ENCODE assay signal across 18 cellular contexts in the genomic region with DNA sequence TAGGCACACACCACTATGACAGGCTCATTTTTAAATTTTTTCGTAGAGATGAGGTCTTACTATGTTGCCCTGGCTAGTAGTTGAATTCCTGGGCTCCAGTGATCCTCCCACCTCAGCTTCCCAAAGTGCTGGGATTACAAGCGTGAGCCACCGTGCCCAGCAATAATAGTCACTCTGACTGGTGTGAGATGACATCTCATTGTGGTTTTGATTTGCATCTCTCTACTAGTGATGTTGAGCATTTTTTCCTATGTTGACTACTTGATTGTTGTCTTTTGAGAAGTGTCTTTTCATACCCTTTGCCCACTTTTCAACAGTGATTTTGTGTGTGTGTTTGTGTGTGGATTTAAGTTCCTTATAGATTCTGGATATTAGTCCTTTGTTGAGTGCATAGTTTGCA. TPM values are rescaled to one million over a fixed set of nuclear protein-coding genes. Genes with fewer than 3 reads are reported as not detected.
DNase-seq lines count a peak whose midpoint lies in the region; ATAC-seq and TF ChIP-seq lines count a peak whose summit lies in the region.
"Had no signal": no experiment of that assay in that cellular context is flagged by ENCODE, and none has a peak within 500 bp of the region (broad histone marks: within the 10 kb centered on the region; RNA-seq: fewer than 3 reads in every experiment).

No MANE protein-coding gene starts in this region.

- CTCF ChIA-PET in activated naive CD4-positive, alpha-beta T cell treated with anti-CD3 and anti-CD28 coated beads, Interleukin-2, amount 10 ng/mL, durations not matched to agents 7 days and 5 days (lab: Charles Lee), result no interaction called here
- CTCF ChIA-PET in T-cell (lab: Charles Lee), result no interaction called here

- peak overlapping the region; percentile 98 for H3K27ac ChIP-seq in epithelial cell of prostate
- H3K27ac ChIP-seq in heart left ventricle, result no peak overlapping the region
- H3K27ac ChIP-seq: coronary artery, hepatocyte, PC-9, testis had no signal

- no peak for TF ChIP-seq CTCF in heart left ventricle (IDR thresholded peaks at IDR 0.05)

- H3K4me1 Mint-ChIP-seq in activated naive CD4-positive, alpha-beta T cell treated with anti-CD3 and anti-CD28 coated beads, Interleukin-2, amount 10 ng/mL, durations not matched to agents 7 days and 5 days, result peaks cover 32% of the 10 kb centered on the region
- H3K4me1 Mint-ChIP-seq in T-cell, result peaks cover 52 to 64% (median 61%) of the 10 kb centered on the region in 3 donors
- peaks cover 46% of the 10 kb centered on the region for H3K4me1 Mint-ChIP-seq in stimulated activated memory B cell treated with anti-CD40 and anti-IgM and Interleukin-4, amounts not matched to agents 10 μg/mL and 1 μg/mL and 100 μg/mL, for 72 hours

- H3K4me1 ChIP-seq in heart left ventricle, result peaks cover 0 to 84% (median 43%) of the 10 kb centered on the region in 12 donors

- TF ChIP-seq POLR2A in heart left ventricle (IDR thresholded peaks at IDR 0.05), result no peak

- H3K4me3 Mint-ChIP-seq in activated naive CD4-positive, alpha-beta T cell treated with anti-CD3 and anti-CD28 coated beads, Interleukin-2, amount 10 ng/mL, durations not matched to agents 7 days and 5 days, result no peak overlapping the region
- H3K4me3 Mint-ChIP-seq in T-cell, result no peak overlapping the region
- H3K4me3 Mint-ChIP-seq in stimulated activated memory B cell treated with anti-CD40 and anti-IgM and Interleukin-4, amounts not matched to agents 10 μg/mL and 1 μg/mL and 100 μg/mL, for 72 hours, result no peak overlapping the region
- H3K4me3 Mint-ChIP-seq: activated B cell treated with CpG ODN at 0.5 μM for 24 hours had no signal

- peaks cover 48% of the 10 kb centered on the region for H3K36me3 Mint-ChIP-seq in activated naive CD4-positive, alpha-beta T cell treated with anti-CD3 and anti-CD28 coated beads, Interleukin-2, amount 10 ng/mL, durations not matched to agents 7 days and 5 days
- H3K36me3 Mint-ChIP-seq in T-cell, result peaks cover 41% of the 10 kb centered on the region
- H3K36me3 Mint-ChIP-seq in stimulated activated memory B cell treated with anti-CD40 and anti-IgM and Interleukin-4, amounts not matched to agents 10 μg/mL and 1 μg/mL and 100 μg/mL, for 72 hours, result peaks cover 53% of the 10 kb centered on the region

- H3K4me3 ChIP-seq in heart left ventricle, result no peak overlapping the region
- H3K4me3 ChIP-seq: ascending aorta, coronary artery, esophagus muscularis mucosa, hepatocyte, PC-9, testis had no signal

- WGBS in heart left ventricle, 4 donors, result 41 to 61% (median 53%) methylated on average over 3 of the region's 3 CpGs

- DNase-seq in activated naive CD4-positive, alpha-beta T cell treated with anti-CD3 and anti-CD28 coated beads, Interleukin-2, amount 10 ng/mL, durations not matched to agents 7 days and 5 days, result no peak
- no peak for DNase-seq in activated naive CD4-positive, alpha-beta T cell treated with anti-CD3 and anti-CD28 coated beads, Interleukin-2, amount 50 U/mL, for 16 hours
- DNase-seq in T-cell (no peak), epithelial cell of prostate (ENCODE audit: low read depth, low spot score) (no peak), heart left ventricle (no peak), UCSD-AML1 (lab: John Stamatoyannopoulos, UW; ENCODE audit: unreplicated experiment) (no peak)
- DNase-seq: activated B cell treated with CpG ODN at 0.5 μM for 24 hours, left cardiac atrium, NCI-H2029 treated with DMSO at 0.1 percent for 48 hours, NCI-H526 treated with DMSO at 0.1 percent for 48 hours, PC-9, testis had no signal

- H3K36me3 ChIP-seq in heart left ventricle, result peaks cover 0 to 85% (median 74%) of the 10 kb centered on the region in 9 donors

- POLR2A ChIA-PET in T-cell (lab: Charles Lee), result no interaction called here

- no peaks in the 10 kb centered on the region for H3K27me3 Mint-ChIP-seq in activated naive CD4-positive, alpha-beta T cell treated with anti-CD3 and anti-CD28 coated beads, Interleukin-2, amount 10 ng/mL, durations not matched to agents 7 days and 5 days
- H3K27me3 Mint-ChIP-seq in T-cell, result no peaks in the 10 kb centered on the region
- no peaks in the 10 kb centered on the region for H3K27me3 Mint-ChIP-seq in stimulated activated memory B cell treated with anti-CD40 and anti-IgM and Interleukin-4, amounts not matched to agents 10 μg/mL and 1 μg/mL and 100 μg/mL, for 72 hours
- H3K27me3 Mint-ChIP-seq: activated B cell treated with CpG ODN at 0.5 μM for 24 hours had no signal

- ATAC-seq in T-cell (replicated peaks in 1 of 4), result no peak
- no peak for ATAC-seq in stimulated activated memory B cell treated with anti-CD40 and anti-IgM and Interleukin-4, amounts not matched to agents 10 μg/mL and 1 μg/mL and 100 μg/mL, for 72 hours
- no peak for ATAC-seq in HG02885 (IDR thresholded peaks at IDR 0.05; ENCODE audit: poor library complexity, unreplicated experiment)
- ATAC-seq in heart left ventricle, result no peak

- intact Hi-C loops in heart left ventricle (cut with DNase I), result no loop called here

- H3K27ac Mint-ChIP-seq in activated naive CD4-positive, alpha-beta T cell treated with anti-CD3 and anti-CD28 coated beads, Interleukin-2, amount 10 ng/mL, durations not matched to agents 7 days and 5 days, result peak overlapping the region; percentile 37
- peak overlapping the region; percentile 62 to 64 for H3K27ac Mint-ChIP-seq in T-cell
- peak overlapping the region; percentile 8 for H3K27ac Mint-ChIP-seq in stimulated activated memory B cell treated with anti-CD40 and anti-IgM and Interleukin-4, amounts not matched to agents 10 μg/mL and 1 μg/mL and 100 μg/mL, for 72 hours
- H3K27ac Mint-ChIP-seq: activated B cell treated with CpG ODN at 0.5 μM for 24 hours had no signal

- no peaks in the 10 kb centered on the region for H3K27me3 ChIP-seq in heart left ventricle
- H3K27me3 ChIP-seq: ascending aorta, esophagus muscularis mucosa, hepatocyte, testis had no signal

- no peaks in the 10 kb centered on the region for H3K9me3 Mint-ChIP-seq in activated naive CD4-positive, alpha-beta T cell treated with anti-CD3 and anti-CD28 coated beads, Interleukin-2, amount 10 ng/mL, durations not matched to agents 7 days and 5 days
- no peaks in the 10 kb centered on the region for H3K9me3 Mint-ChIP-seq in T-cell
- no peaks in the 10 kb centered on the region for H3K9me3 Mint-ChIP-seq in stimulated activated memory B cell treated with anti-CD40 and anti-IgM and Interleukin-4, amounts not matched to agents 10 μg/mL and 1 μg/mL and 100 μg/mL, for 72 hours
- H3K9me3 Mint-ChIP-seq: activated B cell treated with CpG ODN at 0.5 μM for 24 hours had no signal

- H3K9me3 ChIP-seq in heart left ventricle, result no peaks in the 10 kb centered on the region
- H3K9me3 ChIP-seq: ascending aorta, esophagus muscularis mucosa, testis had no signal

RNA-seq across cellular contexts. Expression of a gene that starts 26.3 kb away (rescaled TPM):
- total RNA-seq in T-cell (10 to 100 TPM; 82.0 to 88.2 (median 82.8) TPM), heart left ventricle (1,000 to 10,000 TPM; 1,194 to 2,963 (median 1,871) TPM)
- 1,000 to 10,000 TPM in 1 of 2 donors, 100 to 1,000 TPM in 1; 494 to 1,113 TPM for polyA plus RNA-seq in heart left ventricle

Comparison
In these comparisons a context has a peak if more than half of its experiments do, and no peak if none do; other contexts are left out.
1. H3K27ac Mint-ChIP-seq: peak in every context shown above with its lines; median percentile 63 in T-cell; 37 in activated naive CD4-positive, alpha-beta T cell treated with anti-CD3 and anti-CD28 coated beads, Interleukin-2, amount 10 ng/mL, durations not matched to agents 7 days and 5 days; 8 in stimulated activated memory B cell treated with anti-CD40 and anti-IgM and Interleukin-4, amounts not matched to agents 10 μg/mL and 1 μg/mL and 100 μg/mL, for 72 hours.
2. RNA of a gene that starts 26.3 kb away (total RNA-seq): 1,194 to 2,963 TPM in heart left ventricle; 82.0 to 88.2 TPM in T-cell; every median in the first group is over 10 times any median in the second.